Comparison of ENCODE assay signal across 17 cellular contexts in genomic region chr9:112080831-112081542, GRCh38.
DNase-seq lines count a peak whose midpoint lies in the region; ATAC-seq and TF ChIP-seq lines count a peak whose summit lies in the region.
"Had no signal": no experiment of that assay in that cellular context is flagged by ENCODE, and none has a peak within 500 bp of the region (broad histone marks: within the 10 kb centered on the region; RNA-seq: fewer than 3 reads in every experiment).

No MANE protein-coding gene starts in this region.

- ATAC-seq in right cardiac atrium: no peak
- no peak for ATAC-seq in left ventricle myocardium superior
- ATAC-seq in HG02588 (IDR thresholded peaks at IDR 0.05; ENCODE audit: unreplicated experiment): no peak
- ATAC-seq: GM12878 had no signal

- WGBS in right cardiac atrium: 75% methylated on average over 5 of the region's 5 CpGs

- no peak overlapping the region for H3K4me3 Mint-ChIP-seq in progenitor cell of endocrine pancreas (ENCODE audit: low read depth)
- H3K4me3 Mint-ChIP-seq: CD8-positive, alpha-beta memory T cell had no signal

- peak overlapping the region; percentile 23 for H3K27ac ChIP-seq in right cardiac atrium (ENCODE audit: low read length)

- peaks cover 2% of the 10 kb centered on the region for H3K4me1 Mint-ChIP-seq in progenitor cell of endocrine pancreas (ENCODE audit: low read depth)

- intact Hi-C loops in right cardiac atrium (cut with DNase I) (no loop called here), left ventricle myocardium superior (cut with micrococcal nuclease) (no loop called here)

- no peaks in the 10 kb centered on the region for H3K27me3 ChIP-seq in right cardiac atrium (ENCODE audit: control insufficient read depth, insufficient read depth)

- H3K36me3 Mint-ChIP-seq in progenitor cell of endocrine pancreas (ENCODE audit: insufficient read depth): peaks cover 17% of the 10 kb centered on the region

- no peak overlapping the region for H3K4me3 ChIP-seq in right cardiac atrium (ENCODE audit: low read length)
- H3K4me3 ChIP-seq: GM12878 had no signal

- DNase-seq in right cardiac atrium: no peak
- DNase-seq in left ventricle myocardium superior: no peak
- peak; percentile 7 for DNase-seq in ecto neural progenitor cell (ENCODE audit: low spot score)
- no peak for DNase-seq in progenitor cell of endocrine pancreas (ENCODE audit: low spot score, unreplicated experiment)
- DNase-seq in ureter (ENCODE audit: low spot score): no peak
- no peak for DNase-seq in NCI-H82 (lab: John Stamatoyannopoulos, UW)
- DNase-seq: C1 segment of cervical spinal cord; CD8-positive, alpha-beta memory T cell; DMS53; EL; HCEC 1CT; NCI-H1092 treated with DMSO at 0.1 percent for 48 hours; NCI-H2081; NCI-H748 treated with DMSO at 0.1 percent for 48 hours; SIG-M5 had no signal

- H3K9me3 Mint-ChIP-seq in progenitor cell of endocrine pancreas (ENCODE audit: low read depth): no peaks in the 10 kb centered on the region
- H3K9me3 Mint-ChIP-seq: CD8-positive, alpha-beta memory T cell had no signal

- peak overlapping the region; percentile 2 for H3K27ac Mint-ChIP-seq in progenitor cell of endocrine pancreas
- H3K27ac Mint-ChIP-seq: CD8-positive, alpha-beta memory T cell had no signal

- H3K4me1 ChIP-seq in right cardiac atrium (ENCODE audit: control insufficient read depth, insufficient read depth, low read length): no peaks in the 10 kb centered on the region

- no peak for TF ChIP-seq CTCF in progenitor cell of endocrine pancreas (IDR thresholded peaks at IDR 0.05; ENCODE audit: unreplicated experiment)

- H3K27me3 Mint-ChIP-seq in progenitor cell of endocrine pancreas: no peaks in the 10 kb centered on the region
- H3K27me3 Mint-ChIP-seq: CD8-positive, alpha-beta memory T cell had no signal

- no peaks in the 10 kb centered on the region for H3K9me3 ChIP-seq in right cardiac atrium (ENCODE audit: control insufficient read depth, low read length)
